Comparison of ENCODE assay signal across 14 cellular contexts in the genomic region with DNA sequence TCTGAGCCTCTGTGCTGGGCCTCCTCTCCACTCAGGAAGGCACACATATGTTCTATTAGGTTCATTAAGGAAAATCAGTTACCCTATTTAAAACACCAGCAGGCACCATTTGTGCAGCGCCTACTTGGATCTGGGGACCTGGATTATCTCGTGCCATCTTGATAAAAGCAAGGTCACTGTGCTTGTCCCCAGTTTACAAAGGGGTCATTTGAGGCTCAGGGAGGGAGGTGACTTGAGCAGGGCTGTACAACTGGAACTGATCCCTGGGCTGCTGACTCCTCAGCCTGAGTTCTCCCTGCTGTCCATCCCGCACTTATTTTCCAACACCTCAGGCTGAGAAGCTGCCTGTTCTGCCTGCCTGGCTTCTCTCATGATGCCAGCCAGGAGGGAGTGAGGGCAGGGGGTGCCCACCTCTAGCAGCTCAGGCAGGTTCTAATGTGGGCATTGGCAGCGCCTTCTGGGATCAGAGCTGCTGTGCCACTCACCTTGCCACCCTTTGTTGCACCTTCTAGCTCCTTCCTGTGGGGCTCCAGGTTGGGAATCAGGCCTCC.
DNase-seq lines count a peak whose midpoint lies in the region; ATAC-seq, FAIRE-seq and TF ChIP-seq lines count a peak whose summit lies in the region.
"Had no signal": no experiment of that assay in that cellular context is flagged by ENCODE, and none has a peak within 500 bp of the region (broad histone marks: within the 10 kb centered on the region; RNA-seq: fewer than 3 reads in every experiment).

No MANE protein-coding gene starts in this region.

- H3K4me2 ChIP-seq in H1 (ENCODE audit: insufficient read depth in 1 of 2, low read depth in 2 of 2, low read length in 2 of 2) (no peak overlapping the region), neuronal stem cell (ENCODE audit: insufficient read depth, low read length, poor library complexity, severe bottlenecking) (no peak overlapping the region)

- H3K27ac ChIP-seq in H1 (ENCODE audit: low read depth, low read length), result no peak overlapping the region
- no peak overlapping the region for H3K27ac ChIP-seq in neuronal stem cell (replicated peaks; ENCODE audit: low read length)
- H3K27ac ChIP-seq: SJCRH30 had no signal

- TF ChIP-seq EP300 in H1 (IDR thresholded peaks at IDR 0.05; ENCODE audit: borderline replicate concordance in 1 of 2, low read depth in 2 of 2, low read length in 2 of 2), result no peak

- no peak for FAIRE-seq in H1 (lab: Jason Lieb, UNC)
- FAIRE-seq: A204.1 had no signal

- H3K23ac ChIP-seq in H1 (ENCODE audit: insufficient read length), result no peak overlapping the region
- no peak overlapping the region for H3K23ac ChIP-seq in neuronal stem cell (ENCODE audit: low read depth, low read length, poor library complexity)

- no peak for TF ChIP-seq CTCF in H1 (IDR thresholded peaks at IDR 0.05; ENCODE audit: control extremely low read depth in 1 of 3, insufficient read depth in 1 of 3, low read depth in 1 of 3, low read length in 3 of 3)

- H3K79me1 ChIP-seq in H1 (ENCODE audit: low read depth, low read length) (peaks cover 24% of the 10 kb centered on the region), neuronal stem cell (ENCODE audit: low read depth, low read length) (peaks cover 9% of the 10 kb centered on the region)

- no peak for TF ChIP-seq RAD21 in H1 (IDR thresholded peaks at IDR 0.05 in 1 of 2, conservative IDR thresholded peaks at IDR 0.05 in 1 of 2; ENCODE audit: low read depth in 2 of 2, low read length in 2 of 2)

- no peak for TF ChIP-seq POLR2A in H1 (IDR thresholded peaks at IDR 0.05; ENCODE audit: control extremely low read depth in 1 of 2, low read depth in 2 of 2, low read length in 2 of 2)

- H4K91ac ChIP-seq in H1 (replicated peaks; ENCODE audit: insufficient read length, low read length), result no peak overlapping the region
- H4K91ac ChIP-seq in neuronal stem cell (ENCODE audit: low read depth, low read length, poor library complexity), result no peak overlapping the region

- no peak overlapping the region for H4K5ac ChIP-seq in H1 (ENCODE audit: insufficient read length, low read depth, low read length)

- no peak overlapping the region for H4K8ac ChIP-seq in H1 (ENCODE audit: extremely low read depth, insufficient read depth, low read length)
- no peak overlapping the region for H4K8ac ChIP-seq in neuronal stem cell (ENCODE audit: low read depth, low read length)

- H3K27me3 ChIP-seq in H1 (replicated peaks in 1 of 4; ENCODE audit: control insufficient read depth in 3 of 4, extremely low read depth in 1 of 4, insufficient read depth in 3 of 4, low read length in 3 of 4) (no peaks in the 10 kb centered on the region), neuronal stem cell (ENCODE audit: control insufficient read depth in 3 of 3, insufficient read depth in 3 of 3, low read depth in 1 of 3, low read length in 3 of 3) (no peaks in the 10 kb centered on the region)
- H3K27me3 ChIP-seq: MG63, SJCRH30 had no signal

- H3K56ac ChIP-seq in H1 (replicated peaks; ENCODE audit: insufficient read length, low read depth, low read length), result no peak overlapping the region

- H3K14ac ChIP-seq in H1 (ENCODE audit: insufficient read length) (no peak overlapping the region), neuronal stem cell (ENCODE audit: low read length) (peak overlapping the region; percentile 91)

- H3K4me3 ChIP-seq in H1 (ENCODE audit: extremely low read depth in 1 of 4, insufficient read depth in 2 of 4, low read depth in 3 of 4, low read length in 4 of 4) (no peak overlapping the region), neuronal stem cell (ENCODE audit: low read length in 2 of 2) (no peak overlapping the region)
- H3K4me3 ChIP-seq: MG63, SJCRH30 had no signal

- H3K9me3 ChIP-seq in H1 (ENCODE audit: insufficient read depth in 2 of 2, low read depth in 1 of 2, low read length in 1 of 2), result no peaks in the 10 kb centered on the region
- H3K9me3 ChIP-seq in neuronal stem cell (replicated peaks in 1 of 2; ENCODE audit: control insufficient read depth in 2 of 2, insufficient read depth in 1 of 2, low read depth in 1 of 2, low read length in 2 of 2), result no peaks in the 10 kb centered on the region
- H3K9me3 ChIP-seq: MG63, SJCRH30 had no signal

- CTCF ChIA-PET in H1 (lab: Charles Lee; ENCODE audit: partially characterized antibody), result interaction anchor here (0.9 to 13.2 kb wide), 14 partner anchors 9 to 160 kb away, joined by 3 to 158 read pairs (median 4); no protein-coding TSS in a partner anchor

- H2AFZ ChIP-seq in H1 (ENCODE audit: low read length) (no peak overlapping the region), neuronal stem cell (ENCODE audit: low read length) (no peak overlapping the region)

- peaks cover 3% of the 10 kb centered on the region; the same call in 1 of the 2 replicates for H3K23me2 ChIP-seq in H1 (ENCODE audit: low read depth, low read length)

- H2BK15ac ChIP-seq in H1 (ENCODE audit: low read length) (no peak overlapping the region), neuronal stem cell (ENCODE audit: low read length) (peak overlapping the region; percentile 4)

- H3K36me3 ChIP-seq in H1 (ENCODE audit: control insufficient read depth in 2 of 4, insufficient read depth in 4 of 4, low read length in 3 of 4), result no peaks in the 10 kb centered on the region; a peak in 1 of 8 replicates
- H3K36me3 ChIP-seq in neuronal stem cell (replicated peaks in 1 of 2; ENCODE audit: control insufficient read depth in 2 of 2, insufficient read depth in 2 of 2, low read length in 2 of 2), result peaks cover 2 to 19% of the 10 kb centered on the region in 2 donors
- H3K36me3 ChIP-seq: MG63 had no signal

- peak overlapping the region; percentile 66 for H2BK5ac ChIP-seq in H1 (ENCODE audit: low read depth, low read length)
- peak overlapping the region; percentile 7 for H2BK5ac ChIP-seq in neuronal stem cell (ENCODE audit: low read length)

- no peak overlapping the region for H2BK12ac ChIP-seq in H1 (ENCODE audit: low read depth, low read length)
- H2BK12ac ChIP-seq in neuronal stem cell (ENCODE audit: low read length), result peak overlapping the region; percentile 58

- H3K9ac ChIP-seq in H1 (replicated peaks in 1 of 4; ENCODE audit: extremely low read depth in 1 of 4, low read depth in 3 of 4, low read length in 3 of 4) (no peak overlapping the region), neuronal stem cell (ENCODE audit: low read depth, low read length, poor library complexity) (peak overlapping the region; percentile 22)

- WGBS in H1 (ENCODE audit: extremely low coverage in 1 of 2, insufficient coverage in 1 of 2, insufficient read length in 1 of 2, insufficient replicate concordance in 2 of 2, low coverage in 1 of 2, low lambda C conversion rate in 2 of 2, missing lambda C conversion rate in 1 of 2), 2 experiments, result 80% methylated on average over 4 of the region's 4 CpGs; no CpG with 5 or more reads in 1 of the 2 experiments
- no CpG with 5 or more reads among the region's 4 CpGs for WGBS in neuronal stem cell (ENCODE audit: extremely low coverage in 2 of 2, insufficient read length in 2 of 2, insufficient replicate concordance in 1 of 2), 2 donors

- H3K4ac ChIP-seq in H1 (replicated peaks; ENCODE audit: insufficient read length, low read depth, low read length) (no peak overlapping the region), neuronal stem cell (ENCODE audit: low read length) (no peak overlapping the region)

- H3K79me2 ChIP-seq in H1 (ENCODE audit: control insufficient read depth in 1 of 2, insufficient read depth in 2 of 2, low read length in 2 of 2), result peaks cover 0 to 32% of the 10 kb centered on the region in 2 experiments; a peak in 1 of 4 replicates

- H3K4me1 ChIP-seq in H1 (replicated peaks in 1 of 4; ENCODE audit: control insufficient read depth in 3 of 4, insufficient read depth in 4 of 4, low read length in 3 of 4), result peaks cover 0 to 24% (median 18%) of the 10 kb centered on the region in 4 experiments; a peak in 6 of 7 replicates
- H3K4me1 ChIP-seq in neuronal stem cell (ENCODE audit: control insufficient read depth in 2 of 2, insufficient read depth in 1 of 2, low read depth in 1 of 2, low read length in 2 of 2), result peaks cover 17 to 39% of the 10 kb centered on the region in 2 donors

- intact Hi-C loops in cardiac septum (cut with DNase I), result no loop called here
- intact Hi-C loops in Right ventricle myocardium superior (cut with DNase I), result no loop called here

- DNase-seq in cardiac septum (ENCODE audit: low spot score) (peak; percentile 58), Right ventricle myocardium superior (no peak), H1 (ENCODE audit: low read depth in 1 of 2, low spot score in 2 of 2) (no peak), neuronal stem cell (ENCODE audit: low spot score) (no peak), HuH-7.5 (ENCODE audit: low spot score) (no peak), NCI-H2107 treated with DMSO at 0.1 percent for 48 hours (lab: John Stamatoyannopoulos, UW; ENCODE audit: unreplicated experiment) (no peak)
- DNase-seq: GF-D8, NCI-H1436, NCI-H1930, NCI-H524 treated with DMSO at 0.1 percent for 48 hours had no signal

- no peak overlapping the region for H2AK5ac ChIP-seq in H1 (ENCODE audit: low read depth, low read length)
- peak overlapping the region; percentile 48 for H2AK5ac ChIP-seq in neuronal stem cell (ENCODE audit: low read depth, low read length)

- POLR2A ChIA-PET in H1 (lab: Charles Lee; ENCODE audit: partially characterized antibody), result interaction anchor here (1.0 to 1.5 kb wide), 3 partner anchors 11 to 219 kb away, joined by 3 to 5 read pairs (median 3); no protein-coding TSS in a partner anchor

- H2BK20ac ChIP-seq in H1 (ENCODE audit: low read length), result no peak overlapping the region

- H4K20me1 ChIP-seq in H1 (replicated peaks in 1 of 2; ENCODE audit: control insufficient read depth in 1 of 2, insufficient read depth in 2 of 2, low read length in 2 of 2), result peaks cover 9 to 21% of the 10 kb centered on the region in 2 experiments

- H3K18ac ChIP-seq in H1 (ENCODE audit: extremely low read depth, low read length) (peak overlapping the region; percentile 32; the same call in 1 of the 2 replicates), neuronal stem cell (ENCODE audit: low read length) (peak overlapping the region; percentile 81)

- H2BK120ac ChIP-seq in H1 (replicated peaks; ENCODE audit: low read depth, low read length) (no peak overlapping the region), neuronal stem cell (ENCODE audit: low read depth, low read length) (no peak overlapping the region)

- no peak for ATAC-seq in Right ventricle myocardium superior (ENCODE audit: poor library complexity)
- ATAC-seq in GM18519 (IDR thresholded peaks at IDR 0.05; ENCODE audit: low FRiP score, unreplicated experiment), result no peak

TF ChIP-seq in H1, 55 proteins besides CTCF, POLR2A, EP300 and RAD21 (continues in another document):
- no peak for TF ChIP-seq ASH2L (IDR thresholded peaks at IDR 0.05; ENCODE audit: low read length)
- TF ChIP-seq MAFK (IDR thresholded peaks at IDR 0.05; ENCODE audit: low read depth, low read length), result no peak
- no peak for TF ChIP-seq JUND (IDR thresholded peaks at IDR 0.05; ENCODE audit: low read length)
- TF ChIP-seq E2F6 (IDR thresholded peaks at IDR 0.05), result no peak
